ENCODE assay signal across 8 cellular contexts in the genomic region with DNA sequence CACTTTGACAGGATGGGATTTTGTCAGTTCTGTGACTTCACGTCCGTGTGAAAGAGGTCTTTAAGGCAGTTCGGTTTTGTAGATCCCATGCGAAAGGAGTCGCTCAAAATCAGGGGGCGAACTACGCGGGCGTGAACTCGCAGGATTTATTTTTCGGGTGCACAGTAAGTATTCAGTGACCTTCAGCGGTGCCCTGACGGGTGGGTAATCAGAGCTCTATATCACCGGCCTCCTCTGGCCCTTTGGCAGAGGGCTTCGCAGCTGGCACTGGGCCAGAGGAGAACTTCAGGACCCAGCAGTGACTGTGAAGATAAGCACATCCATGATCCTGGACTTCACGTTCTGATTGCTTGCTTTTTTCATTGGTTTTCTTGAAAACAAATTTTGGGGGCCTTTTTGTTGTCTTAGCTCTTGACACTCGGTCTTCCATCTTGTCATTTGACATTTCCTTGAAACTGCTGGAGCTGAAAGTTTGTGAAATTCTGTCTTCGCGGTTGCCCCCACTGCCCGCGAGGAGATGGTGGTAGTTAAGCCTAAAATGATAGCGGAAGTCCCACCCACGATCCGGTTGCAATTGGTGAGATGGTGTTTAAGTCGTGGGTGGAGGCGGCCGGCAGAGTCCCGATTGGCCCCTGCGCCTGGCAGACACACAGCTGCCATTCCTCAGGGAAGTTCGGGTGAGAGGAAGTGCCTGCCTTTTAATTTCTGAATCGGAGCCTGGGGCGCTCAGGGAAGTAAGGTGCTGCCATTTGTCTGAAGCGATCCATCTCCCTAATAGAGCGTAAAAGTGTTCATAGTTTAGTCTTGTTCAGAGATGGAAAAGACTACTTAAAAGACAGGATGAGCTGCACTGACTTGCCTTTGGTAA. TPM values are rescaled to one million over a fixed set of nuclear protein-coding genes. Genes with fewer than 3 reads are reported as not detected.
A peak's percentile ranks its signal among the peaks of the same experiment; 100 is the strongest.
DNase-seq lines count a peak whose midpoint lies in the region; TF ChIP-seq lines count a peak whose summit lies in the region.

A gene (minus strand): TSS at position 535 of the 868 bp plus-strand sequence. CDS start 872 bp downstream, outside the sequence.

- H3K9me3 ChIP-seq in Loucy (ENCODE audit: insufficient read depth, low read depth, low read length): no peaks in the 10 kb centered on the region

- no peaks in the 10 kb centered on the region for H3K27me3 ChIP-seq in Loucy (ENCODE audit: insufficient read depth, low read length, poor library complexity, severe bottlenecking)

- H3K4me2 ChIP-seq in Loucy (ENCODE audit: low read depth, low read length, poor library complexity, severe bottlenecking): peak within 1 kb of the TSS; percentile 97

- peak within 1 kb of the TSS; percentile 67; the same call in 1 of the 2 replicates for H2AFZ ChIP-seq in Loucy (ENCODE audit: low read length)

- peak; percentile 96 for DNase-seq in EH (ENCODE audit: low read depth)
- DNase-seq in H4 (ENCODE audit: low spot score): peak; percentile 90
- peak; percentile 89 for DNase-seq in SHP77 treated with DMSO at 0.1 percent for 48 hours (lab: John Stamatoyannopoulos, UW)
- peak; percentile 95 for DNase-seq in activated effector memory CD4-positive, alpha-beta T cell treated with anti-CD3 and anti-CD28 coated beads, Interleukin-2, amount 50 U/mL, for 16 hours
- DNase-seq in fibroblast of the aortic adventitia (ENCODE audit: low read depth): peak; percentile 94

- peaks cover under 1% of the 10 kb centered on the region; the same call in 1 of the 2 replicates for H3K36me3 ChIP-seq in Loucy (ENCODE audit: insufficient read depth, low read length)

- TF ChIP-seq CTCF in Loucy (conservative IDR thresholded peaks at IDR 0.05; ENCODE audit: low read length): no peak
- no peak for TF ChIP-seq CTCF in fibroblast of the aortic adventitia (IDR thresholded peaks at IDR 0.05; ENCODE audit: insufficient read depth, low read length)
- TF ChIP-seq CTCF in nephron (IDR thresholded peaks at IDR 0.05; ENCODE audit: unreplicated experiment in 3 of 3): no peak

- H3K9me3 Mint-ChIP-seq in nephron: no peaks in the 10 kb centered on the region
- no peaks in the 10 kb centered on the region for H3K9me3 Mint-ChIP-seq in stimulated activated naive CD8-positive, alpha-beta T cell treated with anti-CD3 and anti-CD28 coated beads, Interleukin-15, Interleukin-2, amounts not matched to agents 100 ng/mL and 50 ng/mL, for 24 hours

- H3K27ac Mint-ChIP-seq in nephron: peak within 1 kb of the TSS; percentile 89 to 95 (median 94)
- peak within 1 kb of the TSS; percentile 93 for H3K27ac Mint-ChIP-seq in stimulated activated naive CD8-positive, alpha-beta T cell treated with anti-CD3 and anti-CD28 coated beads, Interleukin-15, Interleukin-2, amounts not matched to agents 100 ng/mL and 50 ng/mL, for 24 hours

- H3K36me3 Mint-ChIP-seq in nephron (ENCODE audit: low read depth): peaks cover 9% of the 10 kb centered on the region
- peaks cover 56% of the 10 kb centered on the region for H3K36me3 Mint-ChIP-seq in stimulated activated naive CD8-positive, alpha-beta T cell treated with anti-CD3 and anti-CD28 coated beads, Interleukin-15, Interleukin-2, amounts not matched to agents 100 ng/mL and 50 ng/mL, for 24 hours (ENCODE audit: low read depth)

- no peaks in the 10 kb centered on the region for H3F3A ChIP-seq in Loucy (ENCODE audit: low read depth)

- H3K4me3 ChIP-seq in Loucy (ENCODE audit: low read length, poor library complexity, severe bottlenecking): peak within 1 kb of the TSS; percentile 98
- peak within 1 kb of the TSS; percentile 85 for H3K4me3 ChIP-seq in fibroblast of the aortic adventitia (ENCODE audit: low read depth, low read length)

- H3K4me1 Mint-ChIP-seq in nephron: peaks cover 43% of the 10 kb centered on the region
- peaks cover 63% of the 10 kb centered on the region for H3K4me1 Mint-ChIP-seq in stimulated activated naive CD8-positive, alpha-beta T cell treated with anti-CD3 and anti-CD28 coated beads, Interleukin-15, Interleukin-2, amounts not matched to agents 100 ng/mL and 50 ng/mL, for 24 hours (ENCODE audit: low read depth)

- H3K9ac ChIP-seq in Loucy (ENCODE audit: low read depth, low read length, poor library complexity, severe bottlenecking): peak within 1 kb of the TSS; percentile 98

- peaks cover 64% of the 10 kb centered on the region for H4K20me1 ChIP-seq in Loucy (ENCODE audit: insufficient read depth, low read length, poor library complexity, severe bottlenecking)

- peaks cover 49% of the 10 kb centered on the region for H3K4me1 ChIP-seq in Loucy (ENCODE audit: insufficient read depth, low read length, poor library complexity, severe bottlenecking)

- H3K79me2 ChIP-seq in Loucy (ENCODE audit: insufficient read depth, low read length): peaks cover 90% of the 10 kb centered on the region

- no peaks in the 10 kb centered on the region for H3K27me3 Mint-ChIP-seq in nephron (ENCODE audit: low read depth)
- no peaks in the 10 kb centered on the region for H3K27me3 Mint-ChIP-seq in stimulated activated naive CD8-positive, alpha-beta T cell treated with anti-CD3 and anti-CD28 coated beads, Interleukin-15, Interleukin-2, amounts not matched to agents 100 ng/mL and 50 ng/mL, for 24 hours

- H3K4me3 Mint-ChIP-seq in nephron: peak within 1 kb of the TSS; percentile 91 to 95 (median 94)
- peak within 1 kb of the TSS; percentile 91 for H3K4me3 Mint-ChIP-seq in stimulated activated naive CD8-positive, alpha-beta T cell treated with anti-CD3 and anti-CD28 coated beads, Interleukin-15, Interleukin-2, amounts not matched to agents 100 ng/mL and 50 ng/mL, for 24 hours

- no peaks in the 10 kb centered on the region for H3K9me2 ChIP-seq in Loucy (replicated peaks; ENCODE audit: low read depth, low read length)

RNA-seq across cellular contexts. Expression of the gene that starts here (rescaled TPM):
- 24.3 and 28.6 TPM in 2 replicates for total RNA-seq in H4 (2014; rRNA removed; shearing (Covaris generic))
- total RNA-seq in fibroblast of the aortic adventitia (ENCODE audit: low replicate concordance): 44.6 and 60.5 TPM in 2 replicates

Comparison
In these comparisons a context has a peak if more than half of its experiments do, and no peak if none do; other contexts are left out.
1. Peak in every context shown above with its lines: DNase-seq and H3K4me3 ChIP-seq.